1 cellular context compared by ENCODE assay signal in genomic region chr9:126844085-126844484, GRCh38.
TF ChIP-seq lines count a peak whose summit lies in the region.

No MANE protein-coding gene starts in this region.

TF ChIP-seq in HepG2, 621 proteins besides CTCF, POLR2A, EP300 and RAD21:
- TF ChIP-seq, protein P1, sequence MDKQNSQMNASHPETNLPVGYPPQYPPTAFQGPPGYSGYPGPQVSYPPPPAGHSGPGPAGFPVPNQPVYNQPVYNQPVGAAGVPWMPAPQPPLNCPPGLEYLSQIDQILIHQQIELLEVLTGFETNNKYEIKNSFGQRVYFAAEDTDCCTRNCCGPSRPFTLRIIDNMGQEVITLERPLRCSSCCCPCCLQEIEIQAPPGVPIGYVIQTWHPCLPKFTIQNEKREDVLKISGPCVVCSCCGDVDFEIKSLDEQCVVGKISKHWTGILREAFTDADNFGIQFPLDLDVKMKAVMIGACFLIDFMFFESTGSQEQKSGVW (CRISPR knock-in tag; IDR thresholded peaks at IDR 0.05; ENCODE audit: borderline replicate concordance) = no peak
- TF ChIP-seq GABPB1 (CRISPR knock-in tag; IDR thresholded peaks at IDR 0.05) (no peak), TEAD2 (CRISPR knock-in tag; IDR thresholded peaks at IDR 0.05) (no peak), SRSF9 (IDR thresholded peaks at IDR 0.05; ENCODE audit: borderline replicate concordance, insufficient read depth, low read depth, low read length, poor library complexity, severe bottlenecking) (no peak), ATF2 (CRISPR knock-in tag; IDR thresholded peaks at IDR 0.05) (no peak)
